1 cellular context compared by ENCODE assay signal in the genomic region with DNA sequence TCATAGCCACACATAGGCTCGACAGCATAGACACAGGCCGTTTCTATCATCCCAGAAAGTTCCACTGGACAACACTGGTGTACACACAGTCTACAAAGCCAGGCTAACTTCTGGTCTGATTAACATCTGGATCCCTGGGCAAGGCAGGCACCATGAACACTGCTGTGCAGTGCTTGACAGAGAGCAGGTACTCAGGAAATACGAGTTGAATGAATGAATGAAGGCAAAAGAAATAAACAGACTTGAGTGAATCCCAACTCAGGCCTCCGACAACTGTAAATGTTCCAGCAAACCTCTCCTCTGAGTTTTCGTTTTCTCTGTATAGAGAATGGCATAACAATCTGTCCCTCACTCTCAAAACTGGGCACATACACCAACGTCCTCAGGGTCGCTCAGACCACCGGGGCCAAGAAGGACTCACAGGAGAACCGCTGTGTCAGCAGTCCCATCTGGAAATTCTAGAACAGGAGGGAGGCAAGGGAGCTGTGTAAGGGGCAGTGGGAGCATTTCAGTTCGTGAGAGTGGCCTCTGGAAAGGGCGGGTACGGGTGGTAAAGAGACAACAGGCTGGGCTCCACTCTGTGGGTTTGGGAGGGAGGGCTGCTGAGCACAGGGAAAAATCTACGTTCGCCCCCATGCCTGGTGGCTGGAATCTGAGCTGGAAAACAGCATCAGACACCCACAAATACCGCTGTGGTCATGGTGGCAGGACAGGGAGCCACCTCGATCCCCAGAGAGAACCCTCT.
TF ChIP-seq lines count a peak whose summit lies in the region.

No MANE protein-coding gene starts in this region.

TF ChIP-seq in GM23338, 12 proteins besides CTCF, POLR2A, EP300 and RAD21 (continued from another document):
- TF ChIP-seq, protein P1, sequence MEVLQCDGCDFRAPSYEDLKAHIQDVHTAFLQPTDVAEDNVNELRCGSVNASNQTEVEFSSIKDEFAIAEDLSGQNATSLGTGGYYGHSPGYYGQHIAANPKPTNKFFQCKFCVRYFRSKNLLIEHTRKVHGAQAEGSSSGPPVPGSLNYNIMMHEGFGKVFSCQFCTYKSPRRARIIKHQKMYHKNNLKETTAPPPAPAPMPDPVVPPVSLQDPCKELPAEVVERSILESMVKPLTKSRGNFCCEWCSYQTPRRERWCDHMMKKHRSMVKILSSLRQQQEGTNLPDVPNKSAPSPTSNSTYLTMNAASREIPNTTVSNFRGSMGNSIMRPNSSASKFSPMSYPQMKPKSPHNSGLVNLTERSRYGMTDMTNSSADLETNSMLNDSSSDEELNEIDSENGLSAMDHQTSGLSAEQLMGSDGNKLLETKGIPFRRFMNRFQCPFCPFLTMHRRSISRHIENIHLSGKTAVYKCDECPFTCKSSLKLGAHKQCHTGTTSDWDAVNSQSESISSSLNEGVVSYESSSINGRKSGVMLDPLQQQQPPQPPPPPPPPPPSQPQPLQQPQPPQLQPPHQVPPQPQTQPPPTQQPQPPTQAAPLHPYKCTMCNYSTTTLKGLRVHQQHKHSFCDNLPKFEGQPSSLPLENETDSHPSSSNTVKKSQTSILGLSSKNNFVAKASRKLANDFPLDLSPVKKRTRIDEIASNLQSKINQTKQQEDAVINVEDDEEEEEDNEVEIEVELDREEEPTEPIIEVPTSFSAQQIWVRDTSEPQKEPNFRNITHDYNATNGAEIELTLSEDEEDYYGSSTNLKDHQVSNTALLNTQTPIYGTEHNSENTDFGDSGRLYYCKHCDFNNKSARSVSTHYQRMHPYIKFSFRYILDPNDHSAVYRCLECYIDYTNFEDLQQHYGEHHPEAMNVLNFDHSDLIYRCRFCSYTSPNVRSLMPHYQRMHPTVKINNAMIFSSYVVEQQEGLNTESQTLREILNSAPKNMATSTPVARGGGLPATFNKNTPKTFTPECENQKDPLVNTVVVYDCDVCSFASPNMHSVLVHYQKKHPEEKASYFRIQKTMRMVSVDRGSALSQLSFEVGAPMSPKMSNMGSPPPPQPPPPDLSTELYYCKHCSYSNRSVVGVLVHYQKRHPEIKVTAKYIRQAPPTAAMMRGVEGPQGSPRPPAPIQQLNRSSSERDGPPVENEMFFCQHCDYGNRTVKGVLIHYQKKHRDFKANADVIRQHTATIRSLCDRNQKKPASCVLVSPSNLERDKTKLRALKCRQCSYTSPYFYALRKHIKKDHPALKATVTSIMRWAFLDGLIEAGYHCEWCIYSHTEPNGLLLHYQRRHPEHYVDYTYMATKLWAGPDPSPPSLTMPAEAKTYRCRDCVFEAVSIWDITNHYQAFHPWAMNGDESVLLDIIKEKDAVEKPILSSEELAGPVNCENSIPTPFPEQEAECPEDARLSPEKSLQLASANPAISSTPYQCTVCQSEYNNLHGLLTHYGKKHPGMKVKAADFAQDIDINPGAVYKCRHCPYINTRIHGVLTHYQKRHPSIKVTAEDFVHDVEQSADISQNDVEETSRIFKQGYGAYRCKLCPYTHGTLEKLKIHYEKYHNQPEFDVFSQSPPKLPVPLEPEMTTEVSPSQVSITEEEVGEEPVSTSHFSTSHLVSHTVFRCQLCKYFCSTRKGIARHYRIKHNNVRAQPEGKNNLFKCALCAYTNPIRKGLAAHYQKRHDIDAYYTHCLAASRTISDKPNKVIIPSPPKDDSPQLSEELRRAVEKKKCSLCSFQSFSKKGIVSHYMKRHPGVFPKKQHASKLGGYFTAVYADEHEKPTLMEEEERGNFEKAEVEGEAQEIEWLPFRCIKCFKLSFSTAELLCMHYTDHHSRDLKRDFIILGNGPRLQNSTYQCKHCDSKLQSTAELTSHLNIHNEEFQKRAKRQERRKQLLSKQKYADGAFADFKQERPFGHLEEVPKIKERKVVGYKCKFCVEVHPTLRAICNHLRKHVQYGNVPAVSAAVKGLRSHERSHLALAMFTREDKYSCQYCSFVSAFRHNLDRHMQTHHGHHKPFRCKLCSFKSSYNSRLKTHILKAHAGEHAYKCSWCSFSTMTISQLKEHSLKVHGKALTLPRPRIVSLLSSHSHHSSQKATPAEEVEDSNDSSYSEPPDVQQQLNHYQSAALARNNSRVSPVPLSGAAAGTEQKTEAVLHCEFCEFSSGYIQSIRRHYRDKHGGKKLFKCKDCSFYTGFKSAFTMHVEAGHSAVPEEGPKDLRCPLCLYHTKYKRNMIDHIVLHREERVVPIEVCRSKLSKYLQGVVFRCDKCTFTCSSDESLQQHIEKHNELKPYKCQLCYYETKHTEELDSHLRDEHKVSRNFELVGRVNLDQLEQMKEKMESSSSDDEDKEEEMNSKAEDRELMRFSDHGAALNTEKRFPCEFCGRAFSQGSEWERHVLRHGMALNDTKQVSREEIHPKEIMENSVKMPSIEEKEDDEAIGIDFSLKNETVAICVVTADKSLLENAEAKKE (CRISPR knock-in tag; IDR thresholded peaks at IDR 0.05): no peak
- TF ChIP-seq ZNF114 (CRISPR knock-in tag; IDR thresholded peaks at IDR 0.05) (no peak), EZH2 (IDR thresholded peaks at IDR 0.05; ENCODE audit: low read depth, unreplicated experiment) (no peak)
